8 cellular contexts compared by ENCODE assay signal in the genomic region with DNA sequence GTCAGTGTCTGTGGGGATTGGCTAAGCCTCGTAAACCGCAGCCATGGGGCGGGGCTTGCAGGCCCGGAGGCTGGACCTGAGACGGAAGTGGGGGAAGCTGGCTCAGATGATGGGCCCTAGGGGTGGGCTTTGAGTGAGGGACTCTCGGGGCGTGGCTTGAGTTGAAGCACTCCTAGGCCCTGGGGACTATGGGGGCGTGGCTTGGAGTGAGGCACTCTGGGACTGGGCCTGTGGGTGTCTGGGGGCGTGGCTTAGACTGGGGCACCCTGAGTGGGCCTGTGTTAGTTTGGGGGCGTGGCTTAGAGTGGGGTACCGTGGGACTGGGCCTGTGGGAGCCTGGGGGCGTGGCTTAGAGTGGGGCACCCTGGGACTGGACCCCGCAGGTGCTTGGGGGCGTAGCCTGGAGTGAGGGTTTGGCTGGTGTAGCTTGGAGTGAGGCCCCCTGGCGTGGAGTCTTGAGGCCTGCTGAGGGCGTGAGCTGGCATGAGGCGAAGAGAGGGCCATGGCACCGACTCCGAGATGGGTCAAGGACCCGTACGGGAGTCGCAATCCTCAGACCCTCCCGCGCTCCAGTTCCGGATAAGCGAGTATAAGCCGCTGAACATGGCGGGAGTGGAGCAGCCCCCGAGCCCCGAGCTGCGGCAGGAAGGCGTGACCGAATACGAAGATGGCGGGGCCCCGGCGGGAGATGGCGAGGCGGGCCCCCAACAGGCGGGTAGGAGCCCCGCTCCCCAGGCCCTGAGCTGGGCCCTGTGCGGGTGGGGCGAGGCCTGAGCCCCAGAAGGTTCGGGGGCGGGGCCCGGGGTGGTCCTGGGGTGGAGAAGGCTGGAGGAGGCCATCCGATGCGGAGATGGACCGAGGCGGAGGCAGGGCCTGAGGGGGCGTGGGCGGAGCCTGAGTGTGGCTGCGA. TPM values are rescaled to one million over a fixed set of nuclear protein-coding genes. Genes with fewer than 3 reads are reported as not detected.
A peak's percentile ranks its signal among the peaks of the same experiment; 100 is the strongest.
DNase-seq lines count a peak whose midpoint lies in the region; ATAC-seq and TF ChIP-seq lines count a peak whose summit lies in the region.

No MANE protein-coding gene starts in this region.

- POLR2A ChIA-PET in PC-3 (lab: Charles Lee; ENCODE audit: unreplicated experiment): interaction anchor here (0.6 to 1.2 kb wide), 6 partner anchors 27 to 142 kb away, joined by 3 to 13 read pairs (median 4); a partner anchor contains a TSS

- H3K27ac Mint-ChIP-seq in Calu3 (ENCODE audit: unreplicated experiment): peak overlapping the region; percentile 89
- H3K27ac Mint-ChIP-seq in naive B cell: peak overlapping the region; percentile 72 to 96 (median 90)

- peak; percentile 100 for DNase-seq in Calu3
- peak; percentile 99 for DNase-seq in PC-3
- DNase-seq in activated T-helper 1 cell treated with Interleukin-2 at 50 U/mL for 16 hours (ENCODE audit: low read depth): peak; percentile 75
- peak; percentile 97 for DNase-seq in fibroblast of gingiva (ENCODE audit: low read depth)
- DNase-seq in naive B cell: peak; percentile 94
- DNase-seq in stimulated activated CD8-positive, alpha-beta memory T cell treated with anti-CD3 and anti-CD28 coated beads, Interleukin-7, amount 100 ng/mL, for 48 hours (ENCODE audit: extremely low read depth in 1 of 2, low read depth in 1 of 2): peak; percentile 76 to 95

- H3K79me2 ChIP-seq in PC-3 (ENCODE audit: low read length): peaks cover 28% of the 10 kb centered on the region

- no peaks in the 10 kb centered on the region for H3K9me3 Mint-ChIP-seq in Calu3 (ENCODE audit: low read depth, unreplicated experiment)
- H3K9me3 Mint-ChIP-seq in naive B cell: peaks cover 0 to 3% (median 0%) of the 10 kb centered on the region in 7 donors

- no peaks in the 10 kb centered on the region; the same call in 1 of the 2 replicates for H3K4me1 ChIP-seq in HUES6 (ENCODE audit: control insufficient read depth, insufficient read depth, low read length)
- peaks cover 16% of the 10 kb centered on the region; the same call in 1 of the 2 replicates for H3K4me1 ChIP-seq in PC-3 (ENCODE audit: insufficient read depth, low read length)

- H3F3A ChIP-seq in PC-3 (ENCODE audit: low read length, unreplicated experiment): no peaks in the 10 kb centered on the region

- peaks cover 6% of the 10 kb centered on the region for H3K36me3 ChIP-seq in HUES6 (ENCODE audit: control insufficient read depth, insufficient read depth, low read length)
- no peaks in the 10 kb centered on the region; the same call in 1 of the 2 replicates for H3K36me3 ChIP-seq in PC-3 (ENCODE audit: low read depth, low read length)

- H3K27me3 Mint-ChIP-seq in Calu3 (ENCODE audit: unreplicated experiment) (no peaks in the 10 kb centered on the region), naive B cell (peaks cover 8 to 15% (median 15%) of the 10 kb centered on the region in 3 donors)

- TF ChIP-seq CTCF in Calu3 (IDR thresholded peaks at IDR 0.05; ENCODE audit: unreplicated experiment) (peak; percentile 40), PC-3 (conservative IDR thresholded peaks at IDR 0.05; ENCODE audit: low read depth, low read length) (peak; percentile 48; the same call in 1 of the 2 replicates)

- H2AFZ ChIP-seq in PC-3 (ENCODE audit: low read length): peak overlapping the region; percentile 90

- H3K9ac ChIP-seq in HUES6 (ENCODE audit: low read length) (peak overlapping the region; percentile 59), PC-3 (ENCODE audit: low read length) (peak overlapping the region; percentile 78)

- H3K9me2 ChIP-seq in PC-3 (replicated peaks; ENCODE audit: low read length): no peaks in the 10 kb centered on the region

- BruUV-seq in Calu3 (replicated peaks; lab: Mats Ljungman, UMichigan) (no TSS peak), PC-3 (replicated peaks; lab: Mats Ljungman, UMichigan) (no TSS peak)

- no peaks in the 10 kb centered on the region for H4K20me1 ChIP-seq in PC-3 (ENCODE audit: low read length)

- H3K9me3 ChIP-seq in HUES6 (ENCODE audit: control insufficient read depth, insufficient read depth, low read depth, low read length) (no peaks in the 10 kb centered on the region), PC-3 (ENCODE audit: low read length) (no peaks in the 10 kb centered on the region)

- H3K27ac ChIP-seq in HUES6 (ENCODE audit: low read depth, low read length) (no peak overlapping the region), PC-3 (ENCODE audit: low read length) (0 out of 2 replicates have a peak overlapping the region, but pooled peaks have one; percentile 7)

- intact Hi-C loops in Calu3 (cut with micrococcal nuclease; ENCODE audit: unreplicated experiment): loop anchor here (5.0 kb wide), 1 partner anchor 57 kb away; a partner anchor contains a TSS
- intact Hi-C loops in PC-3 (cut with micrococcal nuclease): loop anchor here (1.0 to 2.0 kb wide), 2 partner anchors 58 to 65 kb away; a partner anchor contains a TSS

- H3K27me3 ChIP-seq in HUES6 (ENCODE audit: control insufficient read depth, insufficient read depth, low read length) (no peaks in the 10 kb centered on the region), PC-3 (ENCODE audit: low read length) (no peaks in the 10 kb centered on the region)

- ATAC-seq in GM21423 (IDR thresholded peaks at IDR 0.05; ENCODE audit: unreplicated experiment) (peak; percentile 80), PC-3 (peak; percentile 88), naive B cell (ENCODE audit: low read depth in 2 of 2) (peak; percentile 83 to 85)

- H3K4me3 Mint-ChIP-seq in Calu3 (ENCODE audit: low read depth, unreplicated experiment): peak overlapping the region; percentile 97
- H3K4me3 Mint-ChIP-seq in naive B cell: peak overlapping the region; percentile 92 to 97 (median 95)

- CTCF ChIA-PET in Calu3 (lab: Charles Lee): interaction anchor here (0.5 to 2.3 kb wide), 11 partner anchors 11 to 761 kb away, joined by 3 to 11 read pairs (median 4); a partner anchor contains a TSS
- CTCF ChIA-PET in PC-3 (lab: Charles Lee): interaction anchor here (0.5 to 1.4 kb wide), 2 partner anchors 65 to 72 kb away, joined by 6 to 12 read pairs; no protein-coding TSS in a partner anchor

- H3K36me3 Mint-ChIP-seq in Calu3 (ENCODE audit: insufficient read depth, unreplicated experiment): peaks cover 32% of the 10 kb centered on the region
- no peaks in the 10 kb centered on the region for H3K36me3 Mint-ChIP-seq in naive B cell

- peaks cover 23% of the 10 kb centered on the region for H3K4me1 Mint-ChIP-seq in Calu3 (ENCODE audit: low read depth, unreplicated experiment)
- H3K4me1 Mint-ChIP-seq in naive B cell: peaks cover 10 to 22% (median 20%) of the 10 kb centered on the region in 3 donors

- peak overlapping the region; percentile 84 for H3K4me3 ChIP-seq in HUES6 (ENCODE audit: low read depth, low read length)
- peak overlapping the region; percentile 78 for H3K4me3 ChIP-seq in PC-3 (ENCODE audit: low read length)

- peak overlapping the region; percentile 88 for H3K4me2 ChIP-seq in PC-3 (ENCODE audit: low read length)

RNA-seq across cellular contexts. Expression of a gene that starts 6.8 kb away (rescaled TPM):
- total RNA-seq in Calu3 (2022): 39.7 and 42.3 TPM in 2 replicates
- 9.9 and 20.7 TPM in 2 replicates for total RNA-seq in PC-3 (2014; rRNA removed)
- polyA plus RNA-seq in naive B cell (ENCODE audit: low read depth in 6 of 6): 1 to 10 TPM in 5 of 6 donors, under 1 TPM in 1; 0.78 to 2.8 (median 1.4) TPM

RNA-seq across cellular contexts. Expression of a gene that starts 44.5 kb away (rescaled TPM):
- total RNA-seq in Calu3 (2022): 45.6 and 46.5 TPM in 2 replicates
- 3.0 and 6.6 TPM in 2 replicates for total RNA-seq in PC-3 (2014; rRNA removed)
- not detected for polyA plus RNA-seq in naive B cell (ENCODE audit: low read depth in 6 of 6)

RNA-seq across cellular contexts. Expression of a gene that starts 56.6 kb away (rescaled TPM):
- 202 and 205 TPM in 2 replicates for total RNA-seq in Calu3 (2022)
- 75.7 and 77.3 TPM in 2 replicates for total RNA-seq in PC-3 (2014; rRNA removed)
- polyA plus RNA-seq in naive B cell (ENCODE audit: low read depth in 6 of 6): 10 to 100 TPM; 43.3 to 72.5 (median 53.9) TPM
